ENCODE assay signal across 16 cellular contexts in genomic region chr7:30912454-30912985, GRCh38. TPM values are rescaled to one million over a fixed set of nuclear protein-coding genes. Genes with fewer than 3 reads are reported as not detected.
A peak's percentile ranks its signal among the peaks of the same experiment; 100 is the strongest.
DNase-seq lines count a peak whose midpoint lies in the region; ATAC-seq and TF ChIP-seq lines count a peak whose summit lies in the region.
"Had no signal": no experiment of that assay in that cellular context is flagged by ENCODE, and none has a peak within 500 bp of the region (broad histone marks: within the 10 kb centered on the region; RNA-seq: fewer than 3 reads in every experiment).

No MANE protein-coding gene starts in this region.

- TF ChIP-seq EP300 in stomach (IDR thresholded peaks at IDR 0.05): no peak

- peak overlapping the region; percentile 11 to 65 for H3K27ac ChIP-seq in esophagus (ENCODE audit: low read depth in 2 of 2, low read length in 1 of 2)
- H3K27ac ChIP-seq in lower lobe of right lung: peak overlapping the region; percentile 83
- H3K27ac ChIP-seq in stomach: peak overlapping the region in 3 of 5 donors; percentile 62 to 82 (median 79)
- H3K27ac ChIP-seq: adrenal gland, testis had no signal

- H3K27ac Mint-ChIP-seq in HFFc6: peak overlapping the region; percentile 14; the same call in 1 of the 2 replicates
- H3K27ac Mint-ChIP-seq: activated T-cell treated with anti-CD3 and anti-CD28 coated beads, Interleukin-2, amount 50 U/mL, for 72 hours; natural killer cell treated with Interleukin-12 subunit alpha and Interleukin-12 subunit beta and Interleukin-15 and Interleukin-18, amount 100 ng/mL, for 72 hours had no signal

- H3K4me3 Mint-ChIP-seq in HFFc6: no peak overlapping the region
- H3K4me3 Mint-ChIP-seq: activated T-cell treated with anti-CD3 and anti-CD28 coated beads, Interleukin-2, amount 50 U/mL, for 72 hours; natural killer cell treated with Interleukin-12 subunit alpha and Interleukin-12 subunit beta and Interleukin-15 and Interleukin-18, amount 100 ng/mL, for 72 hours had no signal

- peaks cover 0 to 5% of the 10 kb centered on the region in 2 donors for H3K4me1 ChIP-seq in esophagus (ENCODE audit: control insufficient read depth in 2 of 2, insufficient read depth in 2 of 2, low read length in 1 of 2)
- H3K4me1 ChIP-seq in lower lobe of right lung: peaks cover 45% of the 10 kb centered on the region
- H3K4me1 ChIP-seq in stomach: peaks cover 10 to 67% (median 38%) of the 10 kb centered on the region in 4 donors
- H3K4me1 ChIP-seq: adrenal gland had no signal

- no peak for ATAC-seq in lower lobe of right lung
- ATAC-seq: activated CD4-positive, CD25-positive, alpha-beta regulatory T cell treated with anti-CD3 and anti-CD28 coated beads, Interleukin-2, amount 50 U/mL, for 24 hours; activated T-cell treated with anti-CD3 and anti-CD28 coated beads, Interleukin-2, amount 50 U/mL, for 72 hours; natural killer cell treated with Interleukin-12 subunit alpha and Interleukin-12 subunit beta and Interleukin-15 and Interleukin-18, amount 100 ng/mL, for 72 hours had no signal

- H3K27me3 ChIP-seq in esophagus (ENCODE audit: control insufficient read depth in 1 of 2, insufficient read depth in 2 of 2, low read length in 2 of 2) (no peaks in the 10 kb centered on the region), lower lobe of right lung (ENCODE audit: low read depth) (no peaks in the 10 kb centered on the region), stomach (peaks cover 0 to 7% (median 0%) of the 10 kb centered on the region in 3 donors)
- H3K27me3 ChIP-seq: adrenal gland, testis had no signal

- no peaks in the 10 kb centered on the region for H3K36me3 Mint-ChIP-seq in HFFc6 (ENCODE audit: low read depth)
- H3K36me3 Mint-ChIP-seq: natural killer cell treated with Interleukin-12 subunit alpha and Interleukin-12 subunit beta and Interleukin-15 and Interleukin-18, amount 100 ng/mL, for 72 hours had no signal

- H3K36me3 ChIP-seq in esophagus (ENCODE audit: control insufficient read depth in 2 of 2, insufficient read depth in 2 of 2, low read length in 1 of 2) (no peaks in the 10 kb centered on the region), lower lobe of right lung (no peaks in the 10 kb centered on the region), stomach (no peaks in the 10 kb centered on the region)
- H3K36me3 ChIP-seq: adrenal gland had no signal

- intact Hi-C loops in lower lobe of right lung (cut with DNase I): no loop called here
- intact Hi-C loops in stomach (cut with DNase I; ENCODE audit: low total_unique reads): no loop called here

- TF ChIP-seq POLR2A in stomach (IDR thresholded peaks at IDR 0.05): no peak

- DNase-seq in HFFc6 (no peak), lower lobe of right lung (no peak), stomach (no peak), NCI-H446 treated with DMSO at 0.1 percent for 48 hours (lab: John Stamatoyannopoulos, UW) (no peak), RKO (ENCODE audit: low spot score) (no peak), retina (no peak), NCI-H510A (lab: John Stamatoyannopoulos, UW) (no peak)
- DNase-seq: activated T-cell treated with anti-CD3 and anti-CD28 coated beads, Interleukin-2, amount 50 U/mL, for 72 hours; adrenal gland; dermis blood vessel endothelial cell; DMS53; NCI-H1092; testis had no signal

- H3K4me1 Mint-ChIP-seq in HFFc6 (ENCODE audit: low read depth): peaks cover 13% of the 10 kb centered on the region

- 64 to 66% methylated on average over 5 of the region's 5 CpGs for WGBS in esophagus, 2 donors
- 59 to 82% (median 71%) methylated on average over 5 of the region's 5 CpGs for WGBS in stomach, 5 donors

- peaks cover 22% of the 10 kb centered on the region for H3K27me3 Mint-ChIP-seq in HFFc6 (ENCODE audit: insufficient read depth)
- H3K27me3 Mint-ChIP-seq: natural killer cell treated with Interleukin-12 subunit alpha and Interleukin-12 subunit beta and Interleukin-15 and Interleukin-18, amount 100 ng/mL, for 72 hours had no signal

- H3K9me3 Mint-ChIP-seq in HFFc6: no peaks in the 10 kb centered on the region
- H3K9me3 Mint-ChIP-seq: activated T-cell treated with anti-CD3 and anti-CD28 coated beads, Interleukin-2, amount 50 U/mL, for 72 hours; natural killer cell treated with Interleukin-12 subunit alpha and Interleukin-12 subunit beta and Interleukin-15 and Interleukin-18, amount 100 ng/mL, for 72 hours had no signal

- H3K9me3 ChIP-seq in esophagus (ENCODE audit: control insufficient read depth in 2 of 2, insufficient read depth in 1 of 2, low read depth in 1 of 2, low read length in 1 of 2) (no peaks in the 10 kb centered on the region), lower lobe of right lung (no peaks in the 10 kb centered on the region), stomach (no peaks in the 10 kb centered on the region)
- H3K9me3 ChIP-seq: adrenal gland, testis had no signal

- H3K4me3 ChIP-seq in esophagus (ENCODE audit: low read depth in 1 of 2, low read length in 2 of 2): peak overlapping the region; percentile 29 to 39
- peak overlapping the region; percentile 70 for H3K4me3 ChIP-seq in lower lobe of right lung
- peak overlapping the region; percentile 34 to 46 (median 43) for H3K4me3 ChIP-seq in stomach
- H3K4me3 ChIP-seq: testis had no signal

- TF ChIP-seq CTCF in HFFc6 (IDR thresholded peaks at IDR 0.05) (no peak), lower lobe of right lung (IDR thresholded peaks at IDR 0.05) (no peak), stomach (IDR thresholded peaks at IDR 0.05) (no peak)

RNA-seq across cellular contexts. Expression of gene AQP1, which starts 0.9 kb away (rescaled TPM):
- total RNA-seq in HFFc6 (2021; fragmentation: NEBNext Ultra II Directional; extraction: Animal tissue kit (Norgen Biotek cat#: 25700)): under 1 TPM; 0.40 to 0.94 (median 0.57) TPM
- polyA plus RNA-seq in esophagus (10 to 100 TPM; 28.9 to 49.8 TPM), stomach (10 to 100 TPM in 1 of 3 donors, 1 to 10 TPM in 2; 3.8 to 83.6 (median 8.7) TPM)
- total RNA-seq in lower lobe of right lung (826 TPM), stomach (100 to 1,000 TPM in 1 of 5 donors, 10 to 100 TPM in 4; 38.2 to 158 (median 64.6) TPM)

RNA-seq across cellular contexts. Expression of gene GHRHR, which starts 51.2 kb away (rescaled TPM):
- not detected for total RNA-seq in HFFc6 (2021; fragmentation: NEBNext Ultra II Directional; extraction: Animal tissue kit (Norgen Biotek cat#: 25700))
- polyA plus RNA-seq in esophagus (not detected), stomach (under 1 TPM in 1 of 3 donors, not detected in 2; 0.33 TPM)
- total RNA-seq in lower lobe of right lung (not detected), stomach (not detected)
- total RNA-seq: activated T-cell treated with anti-CD3 and anti-CD28 coated beads, Interleukin-2, amount 50 U/mL, for 72 hours; dermis blood vessel endothelial cell; natural killer cell treated with Interleukin-12 subunit alpha and Interleukin-12 subunit beta and Interleukin-15 and Interleukin-18, amount 100 ng/mL, for 72 hours had no signal

Comparison
In these comparisons a context has a peak if more than half of its experiments do, and no peak if none do; other contexts are left out.
1. RNA of gene AQP1, which starts 0.9 kb away (total RNA-seq): 826 TPM in lower lobe of right lung (single experiment) and 38.2 to 158 TPM in stomach; 0.40 to 0.94 TPM in HFFc6; every median in the first group is over 10 times any median in the second.
2. Peak in every context shown above with its lines, with median percentiles within 50 percentile points of each other: H3K27ac ChIP-seq and H3K4me3 ChIP-seq.